Comparison of ENCODE assay signal across 8 cellular contexts in genomic region chr17:59154335-59154720, GRCh38. TPM values are rescaled to one million over a fixed set of nuclear protein-coding genes. Genes with fewer than 3 reads are reported as not detected.
DNase-seq lines count a peak whose midpoint lies in the region; ATAC-seq and TF ChIP-seq lines count a peak whose summit lies in the region.

No MANE protein-coding gene starts in this region.

- H3K4me1 ChIP-seq in breast epithelium: no peaks in the 10 kb centered on the region

- peak overlapping the region; percentile 81 to 85 for H3K27ac ChIP-seq in breast epithelium

- no peaks in the 10 kb centered on the region for H3K27me3 ChIP-seq in breast epithelium

- peak overlapping the region; percentile 68 to 91 (median 76) for H3K4me3 ChIP-seq in breast epithelium

- ATAC-seq in GM18907 (IDR thresholded peaks at IDR 0.05; ENCODE audit: unreplicated experiment): peak; percentile 0
- peak; percentile 2 for ATAC-seq in left lobe of liver
- no peak for ATAC-seq in HG02571 (IDR thresholded peaks at IDR 0.05; ENCODE audit: unreplicated experiment)
- no peak for ATAC-seq in HG03045 (IDR thresholded peaks at IDR 0.05; ENCODE audit: unreplicated experiment)

- peak; percentile 32 to 67 for DNase-seq in AML-193 (lab: John Stamatoyannopoulos, UW)
- peak; percentile 69 for DNase-seq in RKO (ENCODE audit: low spot score)
- peak in 1 of 2 donors; percentile 26 for DNase-seq in breast epithelium (ENCODE audit: low spot score in 2 of 2)
- DNase-seq in left lobe of liver (ENCODE audit: low spot score): no peak
- DNase-seq in stimulated activated CD4-positive, alpha-beta T cell treated with anti-CD3 and anti-CD28 coated beads, TNF-alpha, amount 100 ng/mL, for 24 hours (ENCODE audit: low read depth in 3 of 3): peak; percentile 5 to 49 (median 14)

- H3K36me3 ChIP-seq in breast epithelium: no peaks in the 10 kb centered on the region

- TF ChIP-seq POLR2A in breast epithelium (IDR thresholded peaks at IDR 0.05): no peak

- intact Hi-C loops in breast epithelium (cut with DNase I; ENCODE audit: low total_unique reads): no loop called here

- no peak for TF ChIP-seq CTCF in breast epithelium (IDR thresholded peaks at IDR 0.05)

- no peaks in the 10 kb centered on the region for H3K9me3 ChIP-seq in breast epithelium

RNA-seq across cellular contexts. Expression of gene SKA2, which starts 0.7 kb away (rescaled TPM):
- total RNA-seq in breast epithelium: 10 to 100 TPM; 11.8 to 19.5 (median 12.7) TPM
- total RNA-seq in left lobe of liver: 10.9 TPM

RNA-seq across cellular contexts. Expression of gene PRR11, which starts 1.2 kb away (rescaled TPM):
- total RNA-seq in breast epithelium: 10 to 100 TPM in 1 of 3 donors, 1 to 10 TPM in 1, under 1 TPM in 1; 0.33 to 25.1 (median 1.2) TPM
- total RNA-seq in left lobe of liver: 0.53 TPM

RNA-seq across cellular contexts. Expression of gene TRIM37, which starts 47.6 kb away (rescaled TPM):
- total RNA-seq in breast epithelium (10 to 100 TPM; 18.7 to 24.6 (median 20.9) TPM), left lobe of liver (11.2 TPM)

RNA-seq across cellular contexts. Expression of gene SMG8, which starts 55.5 kb away (rescaled TPM):
- total RNA-seq in breast epithelium: 10 to 100 TPM; 10.2 to 15.5 (median 12.2) TPM
- total RNA-seq in left lobe of liver: 5.0 TPM

Comparison
In these comparisons a context has a peak if more than half of its experiments do, and no peak if none do; other contexts are left out.
1. ATAC-seq: peak in GM18907 (single experiment) and left lobe of liver (single experiment); none in HG02571 (single experiment) and HG03045 (single experiment).